Comparison of ENCODE assay signal across 6 cellular contexts in genomic region chr12:119360366-119360765, GRCh38. TPM values are rescaled to one million over a fixed set of nuclear protein-coding genes. Genes with fewer than 3 reads are reported as not detected.
"Had no signal": no experiment of that assay in that cellular context is flagged by ENCODE, and none has a peak within 500 bp of the region (broad histone marks: within the 10 kb centered on the region; RNA-seq: fewer than 3 reads in every experiment).

No MANE protein-coding gene starts in this region.

RNA-seq across cellular contexts. Expression of gene CCDC60, which starts 25.8 kb away (rescaled TPM):
- total RNA-seq: HepG2, HT-29, HT1080, IMR-90, K562 had no signal
- polyA plus RNA-seq: HepG2, IgD-negative memory B cell, IMR-90, K562 had no signal
